16 cellular contexts compared by ENCODE assay signal in the genomic region with DNA sequence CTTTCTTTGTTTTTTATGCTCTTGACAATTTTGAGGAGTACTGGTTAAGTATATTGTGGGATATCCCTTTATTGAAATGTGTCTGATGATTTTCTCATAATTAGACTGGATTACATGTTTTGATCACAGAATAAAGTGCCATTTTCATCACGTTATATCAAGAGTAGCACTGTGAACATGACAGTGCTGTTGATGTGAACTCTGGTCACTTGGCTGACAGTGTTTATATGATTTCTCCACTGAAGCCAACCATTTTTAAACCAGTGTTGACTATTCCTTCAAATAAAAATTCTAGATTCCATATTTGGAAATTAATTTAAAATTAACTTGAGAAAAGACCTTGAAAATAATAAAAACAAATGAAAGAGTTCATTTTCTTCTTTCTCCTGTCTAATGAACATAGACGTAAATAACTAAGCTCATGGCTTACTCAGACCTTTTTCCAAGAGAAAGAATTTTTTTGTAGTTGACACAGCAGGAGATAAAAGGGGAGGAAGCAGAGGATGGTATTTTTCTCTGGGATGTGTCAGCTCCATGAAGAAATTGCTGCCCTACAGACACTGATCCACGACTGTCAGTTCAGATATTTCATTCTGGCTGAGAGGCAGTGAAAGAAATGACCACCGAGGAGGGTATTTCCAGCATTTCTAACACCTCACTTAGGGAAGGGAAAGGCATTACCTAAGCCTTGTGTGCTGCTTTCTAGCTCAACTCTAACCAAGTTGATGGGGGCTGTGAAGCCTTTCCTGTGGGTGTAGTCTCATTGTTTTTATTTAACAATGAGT.
DNase-seq lines count a peak whose midpoint lies in the region; ATAC-seq and TF ChIP-seq lines count a peak whose summit lies in the region.
"Had no signal": no experiment of that assay in that cellular context is flagged by ENCODE, and none has a peak within 500 bp of the region (broad histone marks: within the 10 kb centered on the region; RNA-seq: fewer than 3 reads in every experiment).

No MANE protein-coding gene starts in this region.

- no peak for TF ChIP-seq POLR2A in prostate gland (IDR thresholded peaks at IDR 0.05)

- H3K27ac Mint-ChIP-seq in activated T-helper 17 cell treated with anti-CD3 and anti-CD28 coated beads, Interleukin-2, amount 50 U/mL, for 72 hours: no peak overlapping the region
- H3K27ac Mint-ChIP-seq in immature natural killer cell: no peak overlapping the region
- H3K27ac Mint-ChIP-seq: effector memory CD8-positive, alpha-beta T cell had no signal

- H2AFZ ChIP-seq in smooth muscle cell (ENCODE audit: low read depth): peak overlapping the region; percentile 16

- H3K9ac ChIP-seq in smooth muscle cell (ENCODE audit: low read depth): no peak overlapping the region

- H4K20me1 ChIP-seq in smooth muscle cell (ENCODE audit: low read depth): no peaks in the 10 kb centered on the region

- 24% methylated on average over 4 of the region's 4 CpGs for WGBS in smooth muscle cell (ENCODE audit: low lambda C conversion rate)
- WGBS in prostate gland: 68% methylated on average over 4 of the region's 4 CpGs

- peak overlapping the region; percentile 72 for H3K27ac ChIP-seq in smooth muscle cell (ENCODE audit: low read depth)
- no peak overlapping the region for H3K27ac ChIP-seq in prostate gland
- H3K27ac ChIP-seq: brain microvascular endothelial cell, left ventricle myocardium inferior, ovary, suprapubic skin had no signal

- peaks cover 31% of the 10 kb centered on the region for H3F3A ChIP-seq in smooth muscle cell (ENCODE audit: low read depth)

- no peak for TF ChIP-seq CTCF in kidney epithelial cell (IDR thresholded peaks at IDR 0.05; ENCODE audit: insufficient read depth, low read length, poor library complexity, severe bottlenecking)
- TF ChIP-seq CTCF in smooth muscle cell (IDR thresholded peaks at IDR 0.05; ENCODE audit: borderline replicate concordance, insufficient read depth, poor library complexity, severe bottlenecking): no peak
- TF ChIP-seq CTCF in prostate gland (IDR thresholded peaks at IDR 0.05): no peak

- H3K4me3 ChIP-seq in kidney epithelial cell (ENCODE audit: low read depth, low read length) (no peak overlapping the region), smooth muscle cell (no peak overlapping the region), prostate gland (no peak overlapping the region)
- H3K4me3 ChIP-seq: left ventricle myocardium inferior, ovary, suprapubic skin had no signal

- no peaks in the 10 kb centered on the region for H3K79me2 ChIP-seq in smooth muscle cell (ENCODE audit: low read depth)

- H3K36me3 Mint-ChIP-seq in activated T-helper 17 cell treated with anti-CD3 and anti-CD28 coated beads, Interleukin-2, amount 50 U/mL, for 72 hours (ENCODE audit: low read depth): no peaks in the 10 kb centered on the region
- no peaks in the 10 kb centered on the region for H3K36me3 Mint-ChIP-seq in immature natural killer cell

- H3K4me2 ChIP-seq in smooth muscle cell: peak overlapping the region; percentile 67

- H3K4me3 Mint-ChIP-seq in activated T-helper 17 cell treated with anti-CD3 and anti-CD28 coated beads, Interleukin-2, amount 50 U/mL, for 72 hours: no peak overlapping the region
- no peak overlapping the region for H3K4me3 Mint-ChIP-seq in immature natural killer cell
- H3K4me3 Mint-ChIP-seq: effector memory CD8-positive, alpha-beta T cell had no signal

- H3K4me1 ChIP-seq in smooth muscle cell (ENCODE audit: low read depth): peaks cover 58% of the 10 kb centered on the region
- no peaks in the 10 kb centered on the region for H3K4me1 ChIP-seq in prostate gland (replicated peaks)

- H3K9me3 ChIP-seq in smooth muscle cell (replicated peaks; ENCODE audit: low read depth): no peaks in the 10 kb centered on the region
- H3K9me3 ChIP-seq in prostate gland: no peaks in the 10 kb centered on the region
- H3K9me3 ChIP-seq: left ventricle myocardium inferior, ovary, suprapubic skin had no signal

- peak; percentile 8 for DNase-seq in astrocyte of the hippocampus (ENCODE audit: low read depth, low spot score)
- DNase-seq in kidney epithelial cell (ENCODE audit: low read depth): peak; percentile 39
- no peak for DNase-seq in smooth muscle cell (lab: John Stamatoyannopoulos, UW; ENCODE audit: unreplicated experiment)
- no peak for DNase-seq in SW480 (ENCODE audit: low spot score)
- no peak for DNase-seq in prostate gland (ENCODE audit: low spot score)
- no peak for DNase-seq in immature natural killer cell
- DNase-seq: activated CD4-positive, alpha-beta T cell treated with anti-CD3 and anti-CD28 coated beads, Interleukin-2, amount 50 U/mL, for 48 hours; activated effector memory CD4-positive, alpha-beta T cell treated with Interleukin-2 at 50 U/mL for 16 hours; brain microvascular endothelial cell; effector memory CD8-positive, alpha-beta T cell; left ventricle myocardium inferior; NCI-H1436; ovary had no signal

- no peaks in the 10 kb centered on the region for H3K36me3 ChIP-seq in kidney epithelial cell (ENCODE audit: control insufficient read depth, insufficient read depth, low read length)
- H3K36me3 ChIP-seq in smooth muscle cell (ENCODE audit: low read depth): no peaks in the 10 kb centered on the region
- H3K36me3 ChIP-seq in prostate gland: no peaks in the 10 kb centered on the region
- H3K36me3 ChIP-seq: brain microvascular endothelial cell, left ventricle myocardium inferior, ovary, suprapubic skin had no signal

- H3K27me3 ChIP-seq in kidney epithelial cell (ENCODE audit: control insufficient read depth, insufficient read depth, low read length) (no peaks in the 10 kb centered on the region), smooth muscle cell (ENCODE audit: low read depth) (no peaks in the 10 kb centered on the region), prostate gland (replicated peaks; ENCODE audit: insufficient read depth) (no peaks in the 10 kb centered on the region)
- H3K27me3 ChIP-seq: brain microvascular endothelial cell, ovary, suprapubic skin had no signal

- no peaks in the 10 kb centered on the region for H3K4me1 Mint-ChIP-seq in activated T-helper 17 cell treated with anti-CD3 and anti-CD28 coated beads, Interleukin-2, amount 50 U/mL, for 72 hours
- H3K4me1 Mint-ChIP-seq in immature natural killer cell: no peaks in the 10 kb centered on the region

- intact Hi-C loops in prostate gland (cut with DNase I): no loop called here

- ATAC-seq in HG02610 (IDR thresholded peaks at IDR 0.05; ENCODE audit: unreplicated experiment): peak; percentile 34
- ATAC-seq in activated T-helper 17 cell treated with anti-CD3 and anti-CD28 coated beads, Interleukin-2, amount 50 U/mL, for 72 hours (replicated peaks): no peak
- ATAC-seq: effector memory CD8-positive, alpha-beta T cell had no signal

- H3K27me3 Mint-ChIP-seq in activated T-helper 17 cell treated with anti-CD3 and anti-CD28 coated beads, Interleukin-2, amount 50 U/mL, for 72 hours: peaks cover 23% of the 10 kb centered on the region
- H3K27me3 Mint-ChIP-seq in immature natural killer cell (ENCODE audit: low read depth in 3 of 3): no peaks in the 10 kb centered on the region
- H3K27me3 Mint-ChIP-seq: effector memory CD8-positive, alpha-beta T cell had no signal

- no peaks in the 10 kb centered on the region for H3K9me3 Mint-ChIP-seq in activated T-helper 17 cell treated with anti-CD3 and anti-CD28 coated beads, Interleukin-2, amount 50 U/mL, for 72 hours
- H3K9me3 Mint-ChIP-seq in immature natural killer cell: peaks cover 0 to 11% (median 0%) of the 10 kb centered on the region in 6 donors
- H3K9me3 Mint-ChIP-seq: effector memory CD8-positive, alpha-beta T cell had no signal

Comparison
In these comparisons a context has a peak if more than half of its experiments do, and no peak if none do; other contexts are left out.
1. DNase-seq: peak in astrocyte of the hippocampus (single experiment) and kidney epithelial cell (single experiment); none in smooth muscle cell (single experiment), SW480 (single experiment), prostate gland (single experiment) and immature natural killer cell (0 of 3).